In the genomic region with DNA sequence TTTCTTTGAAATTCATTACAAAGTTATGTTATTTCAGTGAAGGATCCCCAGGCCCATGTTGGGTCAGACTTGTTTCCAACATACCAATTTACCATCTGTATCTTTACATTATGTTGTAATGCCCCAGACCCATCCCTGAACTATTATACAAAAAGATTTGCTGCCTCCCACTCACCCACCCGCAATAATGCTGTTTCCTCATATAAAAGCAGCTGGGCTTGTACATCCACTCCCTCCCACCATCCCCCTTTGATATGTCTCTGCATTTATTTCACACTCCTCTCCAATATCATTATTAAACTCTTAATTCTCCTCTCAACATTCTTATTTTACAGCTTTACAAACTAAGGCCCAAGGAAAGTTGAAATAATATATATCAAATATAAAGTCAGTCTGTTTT, we compare ENCODE assay signal across 35 cellular contexts.
"Had no signal": no experiment of that assay in that cellular context is flagged by ENCODE, and none has a peak within 500 bp of the region (broad histone marks: within the 10 kb centered on the region; RNA-seq: fewer than 3 reads in every experiment).

No MANE protein-coding gene starts in this region.

- H3K9me3 Mint-ChIP-seq: activated CD4-positive, alpha-beta T cell treated with anti-CD3 and anti-CD28 coated beads, Interleukin-2, amount 10 ng/mL, durations not matched to agents 24 days and 14 days; activated naive CD4-positive, alpha-beta T cell treated with anti-CD3 and anti-CD28 coated beads for 36 hours; activated naive CD4-positive, alpha-beta T cell treated with anti-CD3 and anti-CD28 coated beads, Interleukin-2, amount 50 U/mL, for 24 hours; activated naive CD8-positive, alpha-beta T cell treated with anti-CD3 and anti-CD28 coated beads for 36 hours; activated naive CD8-positive, alpha-beta T cell treated with anti-CD3 and anti-CD28 coated beads, Interleukin-2, amount 50 U/mL, for 24 hours; activated T-helper 1 cell treated with anti-CD3 and anti-CD28 coated beads, Interleukin-12 subunit alpha, Interleukin-12 subunit beta, Interleukin-2, Interleukin-4 antibody, amounts not matched to agents 30 ng/mL and 10 ng/mL and 1 ng/mL, durations not matched to agents 14 hours and 24 hours and 36 hours; activated T-helper 2 cell treated with anti-CD3 and anti-CD28 coated beads, Interferon-gamma antibody, Interleukin-2, Interleukin-4, amounts not matched to agents 10 μg/mL and 5 μg/mL and 100 μg/mL, durations not matched to agents 14 hours and 24 hours and 36 hours; dendritic cell treated with granulocyte-macrophage colony-stimulating factor and Interleukin-4, amounts not matched to agents 40 ng/mL and 50 ng/mL, for 4 days; effector memory CD8-positive, alpha-beta T cell had no signal

- ATAC-seq: activated CD4-positive, alpha-beta T cell treated with anti-CD3 and anti-CD28 coated beads for 36 hours; activated CD8-positive, alpha-beta memory T cell treated with anti-CD3 and anti-CD28 coated beads, Interleukin-2, amount 10 ng/mL, durations not matched to agents 7 days and 5 days; activated CD8-positive, alpha-beta T cell treated with anti-CD3 and anti-CD28 coated beads, Interleukin-2, amount 10 ng/mL, durations not matched to agents 7 days and 5 days; activated naive CD8-positive, alpha-beta T cell treated with anti-CD3 and anti-CD28 coated beads, Interleukin-2, amount 50 U/mL, for 24 hours; body of pancreas; effector memory CD8-positive, alpha-beta T cell; foreskin keratinocyte; heart left ventricle had no signal

- H3K36me3 Mint-ChIP-seq: activated CD4-positive, alpha-beta memory T cell treated with anti-CD3 and anti-CD28 coated beads for 36 hours; activated CD8-positive, alpha-beta memory T cell treated with anti-CD3 and anti-CD28 coated beads, Interleukin-2, amount 10 ng/mL, durations not matched to agents 7 days and 5 days; activated naive CD4-positive, alpha-beta T cell treated with anti-CD3 and anti-CD28 coated beads, Interleukin-2, amount 50 U/mL, for 24 hours; activated naive CD8-positive, alpha-beta T cell treated with anti-CD3 and anti-CD28 coated beads for 36 hours had no signal

- H3K4me3 Mint-ChIP-seq: activated CD4-positive, alpha-beta memory T cell treated with anti-CD3 and anti-CD28 coated beads for 36 hours; activated CD4-positive, alpha-beta T cell treated with anti-CD3 and anti-CD28 coated beads for 36 hours; activated CD4-positive, alpha-beta T cell treated with anti-CD3 and anti-CD28 coated beads, Interleukin-2, amount 10 ng/mL, durations not matched to agents 24 days and 14 days; activated CD8-positive, alpha-beta memory T cell treated with anti-CD3 and anti-CD28 coated beads, Interleukin-2, amount 10 ng/mL, durations not matched to agents 7 days and 5 days; activated CD8-positive, alpha-beta T cell treated with anti-CD3 and anti-CD28 coated beads, Interleukin-2, amount 10 ng/mL, durations not matched to agents 7 days and 5 days; activated naive CD4-positive, alpha-beta T cell treated with anti-CD3 and anti-CD28 coated beads for 36 hours; activated naive CD4-positive, alpha-beta T cell treated with anti-CD3 and anti-CD28 coated beads, Interleukin-2, amount 50 U/mL, for 24 hours; activated naive CD8-positive, alpha-beta T cell treated with anti-CD3 and anti-CD28 coated beads for 36 hours; activated naive CD8-positive, alpha-beta T cell treated with anti-CD3 and anti-CD28 coated beads, Interleukin-2, amount 50 U/mL, for 24 hours; activated T-helper 1 cell treated with anti-CD3 and anti-CD28 coated beads, Interleukin-12 subunit alpha, Interleukin-12 subunit beta, Interleukin-2, Interleukin-4 antibody, amounts not matched to agents 30 ng/mL and 10 ng/mL and 1 ng/mL, durations not matched to agents 14 hours and 24 hours and 36 hours; dendritic cell treated with granulocyte-macrophage colony-stimulating factor and Interleukin-4, amounts not matched to agents 40 ng/mL and 50 ng/mL, for 4 days; effector memory CD8-positive, alpha-beta T cell had no signal

- H3K4me3 ChIP-seq: adrenal gland, body of pancreas, cardiac muscle cell, coronary artery, esophagus muscularis mucosa, gastrocnemius medialis, heart left ventricle had no signal

- H3K27me3 ChIP-seq: adrenal gland, body of pancreas, cardiac muscle cell, esophagus muscularis mucosa, foreskin keratinocyte, gastrocnemius medialis, heart left ventricle had no signal

- H3K9me3 ChIP-seq: body of pancreas, gastrocnemius medialis had no signal

- H3K27ac Mint-ChIP-seq: activated CD4-positive, alpha-beta memory T cell treated with anti-CD3 and anti-CD28 coated beads for 36 hours; activated CD4-positive, alpha-beta T cell treated with anti-CD3 and anti-CD28 coated beads for 36 hours; activated CD4-positive, alpha-beta T cell treated with anti-CD3 and anti-CD28 coated beads, Interleukin-2, amount 10 ng/mL, durations not matched to agents 24 days and 14 days; activated CD8-positive, alpha-beta memory T cell treated with anti-CD3 and anti-CD28 coated beads, Interleukin-2, amount 10 ng/mL, durations not matched to agents 7 days and 5 days; activated CD8-positive, alpha-beta T cell treated with anti-CD3 and anti-CD28 coated beads, Interleukin-2, amount 10 ng/mL, durations not matched to agents 7 days and 5 days; activated naive CD4-positive, alpha-beta T cell treated with anti-CD3 and anti-CD28 coated beads for 36 hours; activated naive CD4-positive, alpha-beta T cell treated with anti-CD3 and anti-CD28 coated beads, Interleukin-2, amount 50 U/mL, for 24 hours; activated naive CD8-positive, alpha-beta T cell treated with anti-CD3 and anti-CD28 coated beads for 36 hours; activated naive CD8-positive, alpha-beta T cell treated with anti-CD3 and anti-CD28 coated beads, Interleukin-2, amount 50 U/mL, for 24 hours; activated T-helper 1 cell treated with anti-CD3 and anti-CD28 coated beads, Interleukin-12 subunit alpha, Interleukin-12 subunit beta, Interleukin-2, Interleukin-4 antibody, amounts not matched to agents 30 ng/mL and 10 ng/mL and 1 ng/mL, durations not matched to agents 14 hours and 24 hours and 36 hours; activated T-helper 2 cell treated with anti-CD3 and anti-CD28 coated beads, Interferon-gamma antibody, Interleukin-2, Interleukin-4, amounts not matched to agents 10 μg/mL and 5 μg/mL and 100 μg/mL, durations not matched to agents 14 hours and 24 hours and 36 hours; dendritic cell treated with granulocyte-macrophage colony-stimulating factor and Interleukin-4, amounts not matched to agents 40 ng/mL and 50 ng/mL, for 4 days; effector memory CD8-positive, alpha-beta T cell had no signal

- H3K27ac ChIP-seq: adrenal gland, cardiac muscle cell, coronary artery, esophagus muscularis mucosa, foreskin keratinocyte, gastrocnemius medialis, heart left ventricle had no signal

- H3K4me1 Mint-ChIP-seq: activated CD8-positive, alpha-beta memory T cell treated with anti-CD3 and anti-CD28 coated beads, Interleukin-2, amount 10 ng/mL, durations not matched to agents 7 days and 5 days; activated naive CD4-positive, alpha-beta T cell treated with anti-CD3 and anti-CD28 coated beads, Interleukin-2, amount 50 U/mL, for 24 hours had no signal

- H3K36me3 ChIP-seq: adrenal gland, cardiac muscle cell, esophagus muscularis mucosa, gastrocnemius medialis, heart left ventricle had no signal

- H3K27me3 Mint-ChIP-seq: activated CD4-positive, alpha-beta memory T cell treated with anti-CD3 and anti-CD28 coated beads for 36 hours; activated CD4-positive, alpha-beta T cell treated with anti-CD3 and anti-CD28 coated beads for 36 hours; activated CD4-positive, alpha-beta T cell treated with anti-CD3 and anti-CD28 coated beads, Interleukin-2, amount 10 ng/mL, durations not matched to agents 24 days and 14 days; activated naive CD4-positive, alpha-beta T cell treated with anti-CD3 and anti-CD28 coated beads, Interleukin-2, amount 50 U/mL, for 24 hours; activated naive CD8-positive, alpha-beta T cell treated with anti-CD3 and anti-CD28 coated beads for 36 hours; activated naive CD8-positive, alpha-beta T cell treated with anti-CD3 and anti-CD28 coated beads, Interleukin-2, amount 50 U/mL, for 24 hours; dendritic cell treated with granulocyte-macrophage colony-stimulating factor and Interleukin-4, amounts not matched to agents 40 ng/mL and 50 ng/mL, for 4 days had no signal

- H3K4me1 ChIP-seq: foreskin keratinocyte had no signal

- DNase-seq: activated CD4-positive, alpha-beta memory T cell treated with anti-CD3 and anti-CD28 coated beads for 36 hours; activated CD4-positive, alpha-beta T cell treated with anti-CD3 and anti-CD28 coated beads for 36 hours; activated CD4-positive, alpha-beta T cell treated with anti-CD3 and anti-CD28 coated beads, Interleukin-2, amount 10 ng/mL, durations not matched to agents 24 days and 14 days; activated CD4-positive, CD25-positive, alpha-beta regulatory T cell; activated CD4-positive, CD25-positive, alpha-beta regulatory T cell treated with anti-CD3 and anti-CD28 coated beads, Interleukin-2, amount 50 U/mL, for 72 hours; activated CD8-positive, alpha-beta memory T cell treated with anti-CD3 and anti-CD28 coated beads, Interleukin-2, amount 10 ng/mL, durations not matched to agents 7 days and 5 days; activated CD8-positive, alpha-beta memory T cell treated with anti-CD3 and anti-CD28 coated beads, Interleukin-2, amount 50 U/mL, for 4 hours; activated CD8-positive, alpha-beta T cell treated with anti-CD3 and anti-CD28 coated beads, Interleukin-2, amount 10 ng/mL, durations not matched to agents 7 days and 5 days; activated effector memory CD4-positive, alpha-beta T cell treated with anti-CD3 and anti-CD28 coated beads, Interleukin-2, amount 50 U/mL, for 16 hours; activated naive CD4-positive, alpha-beta T cell treated with anti-CD3 and anti-CD28 coated beads for 36 hours; activated naive CD8-positive, alpha-beta T cell treated with anti-CD3 and anti-CD28 coated beads for 36 hours; activated naive CD8-positive, alpha-beta T cell treated with anti-CD3 and anti-CD28 coated beads, Interleukin-2, amount 50 U/mL, for 24 hours; activated T-cell treated with anti-CD3 and anti-CD28 coated beads, Interleukin-2, amount 50 U/mL, for 1 hour; activated T-cell treated with anti-CD3 and anti-CD28 coated beads, Interleukin-2, amount 50 U/mL, for 48 hours; adrenal gland; amygdala; aorta; body of pancreas; central memory CD4-positive, alpha-beta T cell; cerebellar nuclear complex; effector CD4-positive, alpha-beta T cell; effector memory CD8-positive, alpha-beta T cell; erythroblast; foreskin keratinocyte; gastrocnemius medialis; glutamatergic neuron; heart left ventricle; T-helper 2 cell had no signal
